28 cellular contexts compared by ENCODE assay signal in the genomic region with DNA sequence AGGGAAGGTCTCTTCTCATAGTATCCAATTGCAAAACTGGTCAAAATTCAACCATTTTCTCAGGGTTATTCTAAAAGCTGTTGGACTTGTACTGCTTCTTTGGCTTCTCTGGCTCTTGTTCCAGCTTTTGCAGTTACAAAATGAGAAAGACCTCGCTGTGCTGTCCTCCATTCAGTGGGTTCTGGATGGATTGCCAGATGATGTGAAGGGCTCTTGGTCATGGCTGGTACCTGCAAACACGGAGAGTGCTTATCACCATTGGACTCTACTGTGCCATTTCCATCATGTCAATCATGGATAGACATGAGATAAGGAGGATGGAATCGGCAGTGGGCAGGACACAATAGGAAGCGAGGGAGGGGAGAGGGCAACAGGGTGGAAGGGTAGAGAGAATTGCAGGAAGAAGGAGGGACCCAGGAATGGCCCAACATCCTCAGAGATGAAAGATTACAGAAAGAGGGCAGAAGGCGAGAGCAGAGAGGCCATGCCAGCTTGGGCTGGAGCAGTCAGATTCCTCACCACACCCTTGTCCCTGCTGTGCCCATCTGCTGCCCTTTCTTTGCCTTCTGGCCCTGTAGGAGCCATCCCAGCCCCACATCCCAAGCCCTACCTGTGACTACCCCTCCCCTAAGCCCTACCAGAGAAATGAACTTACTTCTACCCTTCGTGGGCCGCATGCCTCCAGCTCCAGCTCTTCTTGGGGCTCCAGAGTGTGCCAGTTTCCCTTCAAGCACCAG.
"Had no signal": no experiment of that assay in that cellular context is flagged by ENCODE, and none has a peak within 500 bp of the region (broad histone marks: within the 10 kb centered on the region; RNA-seq: fewer than 3 reads in every experiment).

No MANE protein-coding gene starts in this region.

- ATAC-seq: activated CD4-positive, CD25-positive, alpha-beta regulatory T cell treated with anti-CD3 and anti-CD28 coated beads, Interleukin-2, amount 50 U/mL, for 24 hours; gastrocnemius medialis; pancreas; sciatic nerve; stimulated activated naive CD8-positive, alpha-beta T cell treated with anti-CD3 and anti-CD28 coated beads, Interleukin-15, Interleukin-2, amounts not matched to agents 100 U/mL and 50 U/mL, for 24 hours had no signal

- H3K27ac Mint-ChIP-seq: activated naive CD8-positive, alpha-beta T cell had no signal

- H3K9me3 Mint-ChIP-seq: central memory CD8-positive, alpha-beta T cell; neural crest cell had no signal

- H3K9me3 ChIP-seq: colonic mucosa, gastrocnemius medialis, pancreas, prostate gland, testis had no signal

- H3K4me1 ChIP-seq: colonic mucosa, pancreas, prostate gland, testis had no signal

- H3K27me3 Mint-ChIP-seq: activated naive CD8-positive, alpha-beta T cell; central memory CD8-positive, alpha-beta T cell; naive B cell had no signal

- H3K27me3 ChIP-seq: colonic mucosa, gastrocnemius medialis, pancreas, testis had no signal

- DNase-seq: activated CD4-positive, alpha-beta T cell treated with anti-CD3 and anti-CD28 coated beads for 48 hours; activated CD4-positive, alpha-beta T cell treated with anti-CD3 and anti-CD28 coated beads, Interleukin-2, amount 50 U/mL, for 48 hours; activated CD8-positive, alpha-beta memory T cell treated with anti-CD3 and anti-CD28 coated beads for 24 hours; activated effector memory CD4-positive, alpha-beta T cell treated with Interleukin-2 at 50 U/mL for 16 hours; activated naive CD4-positive, alpha-beta T cell treated with Interleukin-2 at 50 U/mL for 16 hours; anterior cingulate cortex; colonic mucosa; effector CD8-positive, alpha-beta T cell; gastrocnemius medialis; glutamatergic neuron; mammary epithelial cell; naive B cell; nucleus accumbens; pancreas; retina; stimulated activated CD4-positive, alpha-beta T cell treated with anti-CD3 and anti-CD28 coated beads, Interleukin-12 subunit alpha, Interleukin-12 subunit beta, amount 100 ng/mL, for 4 hours; stimulated activated CD4-positive, alpha-beta T cell treated with anti-CD3 and anti-CD28 coated beads, Interleukin-4, amount 100 ng/mL, for 1 hour; stimulated activated naive CD8-positive, alpha-beta T cell treated with anti-CD3 and anti-CD28 coated beads, Interleukin-15, Interleukin-2, amounts not matched to agents 100 U/mL and 50 U/mL, for 24 hours; T1000; testis; WERI-Rb-1 had no signal

- H3K36me3 ChIP-seq: colonic mucosa, gastrocnemius medialis, pancreas, prostate gland, WERI-Rb-1 had no signal

- H3K4me3 ChIP-seq: colonic mucosa, gastrocnemius medialis, pancreas, prostate gland, skin epidermis, testis had no signal

- H3K4me3 Mint-ChIP-seq: activated naive CD8-positive, alpha-beta T cell; central memory CD8-positive, alpha-beta T cell; naive B cell; neural crest cell had no signal

- H3K27ac ChIP-seq: colonic mucosa, gastrocnemius medialis, pancreas, prostate gland, skin epidermis, testis, WERI-Rb-1 had no signal
